Comparison of ENCODE assay signal across 27 cellular contexts in genomic region chr20:50720582-50720981, GRCh38. TPM values are rescaled to one million over a fixed set of nuclear protein-coding genes. Genes with fewer than 3 reads are reported as not detected.
A peak's percentile ranks its signal among the peaks of the same experiment; 100 is the strongest.
DNase-seq lines count a peak whose midpoint lies in the region; ATAC-seq, FAIRE-seq and TF ChIP-seq lines count a peak whose summit lies in the region.
"Had no signal": no experiment of that assay in that cellular context is flagged by ENCODE, and none has a peak within 500 bp of the region (broad histone marks: within the 10 kb centered on the region; RNA-seq: fewer than 3 reads in every experiment).

No MANE protein-coding gene starts in this region.

- H3K36me3 ChIP-seq in HepG2 (replicated peaks in 1 of 2; ENCODE audit: control insufficient read depth in 1 of 2, insufficient read depth in 2 of 2, low read length in 2 of 2): no peaks in the 10 kb centered on the region
- no peaks in the 10 kb centered on the region for H3K36me3 ChIP-seq in right lobe of liver
- no peaks in the 10 kb centered on the region for H3K36me3 ChIP-seq in K562 (ENCODE audit: control insufficient read depth, insufficient read depth, low read length)
- no peaks in the 10 kb centered on the region for H3K36me3 ChIP-seq in mammary epithelial cell (ENCODE audit: insufficient read depth, low read length)
- no peaks in the 10 kb centered on the region for H3K36me3 ChIP-seq in lower lobe of right lung

- TF ChIP-seq CTCF in HepG2 (CRISPR knock-in tag; IDR thresholded peaks at IDR 0.05) (no peak), right lobe of liver (IDR thresholded peaks at IDR 0.05) (no peak), K562 (IDR thresholded peaks at IDR 0.05 in 2 of 3, conservative IDR thresholded peaks at IDR 0.05 in 1 of 3; ENCODE audit: insufficient read depth in 2 of 3, low read depth in 1 of 3, low read length in 3 of 3) (no peak), glutamatergic neuron (IDR thresholded peaks at IDR 0.05; ENCODE audit: partially characterized antibody, unreplicated experiment) (peak; percentile 36), mammary epithelial cell (conservative IDR thresholded peaks at IDR 0.05 in 1 of 2, IDR thresholded peaks at IDR 0.05 in 1 of 2; ENCODE audit: extremely low read depth in 1 of 2, insufficient read depth in 1 of 2, low read depth in 1 of 2, low read length in 2 of 2) (no peak), lower lobe of right lung (IDR thresholded peaks at IDR 0.05) (no peak)

- no peak overlapping the region for H3K4me3 ChIP-seq in HepG2 (replicated peaks in 1 of 3; ENCODE audit: insufficient read depth in 1 of 3, low read depth in 2 of 3, low read length in 3 of 3)
- no peak overlapping the region for H3K4me3 ChIP-seq in right lobe of liver
- H3K4me3 ChIP-seq in K562: no peak overlapping the region
- H3K4me3 ChIP-seq in mammary epithelial cell (replicated peaks in 1 of 3; ENCODE audit: insufficient read depth in 1 of 3, low read depth in 2 of 3, low read length in 3 of 3): no peak overlapping the region
- no peak overlapping the region for H3K4me3 ChIP-seq in lower lobe of right lung

- no peaks in the 10 kb centered on the region for H3K27me3 Mint-ChIP-seq in glutamatergic neuron (ENCODE audit: unreplicated experiment)

- no peak overlapping the region for H3K4me3 Mint-ChIP-seq in glutamatergic neuron (ENCODE audit: unreplicated experiment)
- H3K4me3 Mint-ChIP-seq: CD4-positive, alpha-beta memory T cell had no signal

- no peak for FAIRE-seq in HepG2 (lab: Jason Lieb, UNC)
- FAIRE-seq in K562 (lab: Jason Lieb, UNC): no peak
- FAIRE-seq: A204.1, H54 had no signal

- no peak for TF ChIP-seq POLR2A in HepG2 (IDR thresholded peaks at IDR 0.05; ENCODE audit: insufficient read depth in 1 of 2, low read depth in 2 of 2, low read length in 2 of 2)
- TF ChIP-seq POLR2A in right lobe of liver (IDR thresholded peaks at IDR 0.05): no peak
- TF ChIP-seq POLR2A in K562 (conservative IDR thresholded peaks at IDR 0.05): no peak

- H3K9me3 Mint-ChIP-seq in glutamatergic neuron (ENCODE audit: unreplicated experiment): peaks cover 3% of the 10 kb centered on the region
- H3K9me3 Mint-ChIP-seq: CD4-positive, alpha-beta memory T cell had no signal

- TF ChIP-seq EP300 in HepG2 (IDR thresholded peaks at IDR 0.05; ENCODE audit: low read depth in 2 of 2, low read length in 2 of 2) (no peak), HepG2 (CRISPR knock-in tag; IDR thresholded peaks at IDR 0.05; ENCODE audit: borderline replicate concordance) (no peak), K562 (IDR thresholded peaks at IDR 0.05; ENCODE audit: low read length) (no peak)

- dilution Hi-C loops in mammary epithelial cell (cut with HindIII; ENCODE audit: low sequenced_read_pairs): no loop called here

- no peak for DNase-seq in HepG2 (ENCODE audit: low spot score)
- no peak for DNase-seq in right lobe of liver
- DNase-seq in K562 (ENCODE audit: extremely low read depth in 1 of 4, low spot score in 3 of 4): peak in 1 of 4 experiments; percentile 34
- DNase-seq in glutamatergic neuron: no peak
- DNase-seq in COLO668 (lab: John Stamatoyannopoulos, UW; ENCODE audit: unreplicated experiment): no peak
- DNase-seq in mammary epithelial cell: no peak
- DNase-seq in lower lobe of right lung: no peak
- DNase-seq: AML-193; C1 segment of cervical spinal cord; CD4-positive, alpha-beta memory T cell; DMS 273 treated with DMSO at 0.1 percent for 48 hours; DMS79; EL; GDM1; IMR-90; NCI-H1092; NCI-H1436; NCI-H187; NCI-H2081 treated with DMSO at 0.1 percent for 48 hours; NCI-H2171; NCI-H226; NCI-H510A; NCI-H69; SHP77 treated with DMSO at 0.1 percent for 48 hours had no signal

- intact Hi-C loops in HepG2 (cut with micrococcal nuclease; ENCODE audit: unreplicated experiment): no loop called here
- intact Hi-C loops in right lobe of liver (cut with DNase I): no loop called here
- intact Hi-C loops in K562 (cut with micrococcal nuclease): no loop called here
- intact Hi-C loops in mammary epithelial cell (cut with micrococcal nuclease): no loop called here
- intact Hi-C loops in lower lobe of right lung (cut with DNase I): no loop called here

- H3K9me3 ChIP-seq in HepG2 (ENCODE audit: low read length): no peaks in the 10 kb centered on the region
- no peaks in the 10 kb centered on the region for H3K9me3 ChIP-seq in right lobe of liver
- H3K9me3 ChIP-seq in K562 (replicated peaks; ENCODE audit: control insufficient read depth, insufficient read depth, low read depth, low read length): no peaks in the 10 kb centered on the region
- H3K9me3 ChIP-seq in mammary epithelial cell (replicated peaks; ENCODE audit: insufficient read depth, low read length): no peaks in the 10 kb centered on the region
- H3K9me3 ChIP-seq in lower lobe of right lung: no peaks in the 10 kb centered on the region

- no peaks in the 10 kb centered on the region for H3K79me2 ChIP-seq in HepG2 (ENCODE audit: insufficient read depth, low read length)
- H3K79me2 ChIP-seq in K562 (ENCODE audit: control insufficient read depth, insufficient read depth, low read length): no peaks in the 10 kb centered on the region
- no peaks in the 10 kb centered on the region for H3K79me2 ChIP-seq in mammary epithelial cell (ENCODE audit: insufficient read depth, low read length)

- H3K4me2 ChIP-seq in HepG2 (ENCODE audit: low read depth, low read length): no peak overlapping the region
- no peak overlapping the region for H3K4me2 ChIP-seq in K562 (ENCODE audit: insufficient read depth, low read length)
- no peak overlapping the region for H3K4me2 ChIP-seq in mammary epithelial cell (ENCODE audit: insufficient read depth, low read depth, low read length)

- H3K27ac ChIP-seq in HepG2 (ENCODE audit: extremely low read length, insufficient read depth, low read length) (no peak overlapping the region), right lobe of liver (no peak overlapping the region), K562 (ENCODE audit: extremely low read depth, low read depth, low read length) (no peak overlapping the region), mammary epithelial cell (ENCODE audit: insufficient read depth, low read depth, low read length) (no peak overlapping the region), lower lobe of right lung (no peak overlapping the region)
- H3K27ac ChIP-seq: RWPE1 had no signal

- no peak for TF ChIP-seq RAD21 in HepG2 (CRISPR knock-in tag; IDR thresholded peaks at IDR 0.05)
- no peak for TF ChIP-seq RAD21 in K562 (CRISPR knock-in tag; conservative IDR thresholded peaks at IDR 0.05 in 1 of 2, IDR thresholded peaks at IDR 0.05 in 1 of 2)

- H3K4me1 Mint-ChIP-seq in glutamatergic neuron (ENCODE audit: low read depth, unreplicated experiment): peaks cover 6% of the 10 kb centered on the region
- H3K4me1 Mint-ChIP-seq: CD4-positive, alpha-beta memory T cell had no signal

- no peak overlapping the region for H3K27ac Mint-ChIP-seq in glutamatergic neuron (ENCODE audit: unreplicated experiment)
- H3K27ac Mint-ChIP-seq: CD4-positive, alpha-beta memory T cell had no signal

- no peak overlapping the region for H2AFZ ChIP-seq in HepG2 (ENCODE audit: low read length)
- no peak overlapping the region for H2AFZ ChIP-seq in K562 (ENCODE audit: low read depth, low read length)
- no peak overlapping the region for H2AFZ ChIP-seq in mammary epithelial cell (ENCODE audit: low read depth, low read length)

- H3K9me1 ChIP-seq in K562 (ENCODE audit: control insufficient read depth, insufficient read depth, low read length): no peaks in the 10 kb centered on the region

- no peaks in the 10 kb centered on the region for H3K36me3 Mint-ChIP-seq in glutamatergic neuron (ENCODE audit: unreplicated experiment)
- H3K36me3 Mint-ChIP-seq: CD4-positive, alpha-beta memory T cell had no signal

- BruUV-seq in HepG2 (replicated peaks; lab: Mats Ljungman, UMichigan): no TSS peak
- no TSS peak for BruUV-seq in K562 (replicated peaks; lab: Mats Ljungman, UMichigan)
- no TSS peak for BruUV-seq in mammary epithelial cell (replicated peaks; lab: Mats Ljungman, UMichigan)

- no peaks in the 10 kb centered on the region for H4K20me1 ChIP-seq in HepG2 (ENCODE audit: insufficient read depth, low read length)
- H4K20me1 ChIP-seq in K562 (replicated peaks; ENCODE audit: control insufficient read depth, insufficient read depth, low read length): no peaks in the 10 kb centered on the region
- H4K20me1 ChIP-seq in mammary epithelial cell (ENCODE audit: insufficient read depth, low read length): no peaks in the 10 kb centered on the region

- peaks cover 39% of the 10 kb centered on the region for H3K4me1 ChIP-seq in HepG2 (ENCODE audit: insufficient read depth, low read length)
- H3K4me1 ChIP-seq in right lobe of liver: no peaks in the 10 kb centered on the region
- peaks cover 19 to 21% of the 10 kb centered on the region in 2 experiments; a peak in 4 of 5 replicates for H3K4me1 ChIP-seq in K562 (replicated peaks in 1 of 2; ENCODE audit: control insufficient read depth in 2 of 2, insufficient read depth in 2 of 2, low read length in 2 of 2)
- peaks cover 12% of the 10 kb centered on the region for H3K4me1 ChIP-seq in mammary epithelial cell (ENCODE audit: insufficient read depth, low read length)
- peaks cover 9% of the 10 kb centered on the region for H3K4me1 ChIP-seq in lower lobe of right lung

- no peak for ATAC-seq in HepG2
- ATAC-seq in right lobe of liver: no peak
- no peak for ATAC-seq in K562
- ATAC-seq in lower lobe of right lung: no peak

- CTCF ChIA-PET in HepG2 (lab: Yijun Ruan, JAX; ENCODE audit: low intra/inter-chr PET ratio, low total read pairs): no interaction called here
- CTCF ChIA-PET in K562 (lab: Yijun Ruan, JAX; ENCODE audit: low intra/inter-chr PET ratio): no interaction called here
- CTCF ChIA-PET in mammary epithelial cell (lab: Charles Lee; ENCODE audit: low non-redundant PET): no interaction called here

- in situ Hi-C loops in HepG2 (cut with HindIII; ENCODE audit: extremely low pct_ligation_motif_present, low pct_unique_long_range_greater_than_20kb) (no loop called here), K562 (cut with MboI) (no loop called here), mammary epithelial cell (cut with MboI; ENCODE audit: low sequenced_read_pairs in 2 of 2) (no loop called here)

- H3K9ac ChIP-seq in HepG2 (ENCODE audit: insufficient read depth, low read depth, low read length): no peak overlapping the region
- no peak overlapping the region for H3K9ac ChIP-seq in K562 (ENCODE audit: insufficient read depth in 1 of 2, low read depth in 2 of 2, low read length in 2 of 2)
- H3K9ac ChIP-seq in mammary epithelial cell (ENCODE audit: insufficient read depth, low read length): no peak overlapping the region

- H3K27me3 ChIP-seq in HepG2 (ENCODE audit: control insufficient read depth in 1 of 2, insufficient read depth in 2 of 2, low read length in 2 of 2) (no peaks in the 10 kb centered on the region), right lobe of liver (no peaks in the 10 kb centered on the region), K562 (ENCODE audit: control insufficient read depth in 2 of 2, insufficient read depth in 2 of 2, low read length in 2 of 2) (no peaks in the 10 kb centered on the region), mammary epithelial cell (ENCODE audit: insufficient read depth, low read length) (no peaks in the 10 kb centered on the region), lower lobe of right lung (ENCODE audit: low read depth) (no peaks in the 10 kb centered on the region)

- POLR2A ChIA-PET in HepG2 (lab: Yijun Ruan, JAX) (no interaction called here), K562 (lab: Yijun Ruan, JAX) (interaction anchor here (0.8 to 4.3 kb wide), 2 partner anchors 9 to 12 kb away, joined by 3 to 21 read pairs; partner anchors contain the start of gene PARD6B)

RNA-seq across cellular contexts. Expression of gene PARD6B, which starts 10.8 kb away (rescaled TPM):
- total RNA-seq in HepG2 (2016; rRNA removed; fragmentation: Illumina TruSeq; extraction: Trizol): 22.2 and 26.6 TPM in 2 replicates
- 1.9 TPM in 2 replicates for total RNA-seq in HepG2 (2016; cell fraction: cytosol; rRNA removed; fragmentation: Illumina TruSeq; extraction: Trizol; ENCODE audit: low read depth)
- total RNA-seq in HepG2 (2016; cell fraction: insoluble cytoplasmic fraction; rRNA removed; fragmentation: Illumina TruSeq; extraction: Trizol): 21.4 and 26.1 TPM in 2 replicates
- 10.5 and 11.8 TPM in 2 replicates for total RNA-seq in HepG2 (2016; cell fraction: membrane; rRNA removed; fragmentation: Illumina TruSeq; extraction: Trizol)
- 12.5 and 14.9 TPM in 2 replicates for total RNA-seq in HepG2 (2016; cell fraction: nucleus; rRNA removed; fragmentation: Illumina TruSeq; extraction: Trizol)
- 6.0 and 6.9 TPM in 2 replicates for polyA plus RNA-seq in HepG2 (2011; rRNA removed)
- 2.8 and 4.1 TPM in 2 replicates for polyA plus RNA-seq in HepG2 (2011; cell fraction: cytosol; rRNA removed)
- polyA plus RNA-seq in HepG2 (2011; cell fraction: nucleus; rRNA removed): 2.6 and 3.1 TPM in 2 replicates
- polyA plus RNA-seq in HepG2 (2012): 4.6 and 4.9 TPM in 2 replicates
- 0.35 and 0.57 TPM in 2 replicates for polyA plus RNA-seq in HepG2 (2016; cell fraction: cytosol; fragmentation: Illumina TruSeq; extraction: Trizol; ENCODE audit: low read depth)
- 8.8 and 9.1 TPM in 2 replicates for polyA plus RNA-seq in HepG2 (2016; cell fraction: insoluble cytoplasmic fraction; fragmentation: Illumina TruSeq; extraction: Trizol; ENCODE audit: low read depth)
- 2.6 and 2.7 TPM in 2 replicates for polyA plus RNA-seq in HepG2 (2016; cell fraction: membrane; fragmentation: Illumina TruSeq; extraction: Trizol; ENCODE audit: low read depth)
- 13.0 and 13.3 TPM in 2 replicates for polyA plus RNA-seq in HepG2 (2016; cell fraction: nucleus; fragmentation: Illumina TruSeq; extraction: Trizol; ENCODE audit: insufficient read depth, low read depth)
- polyA minus RNA-seq in HepG2 (2011; rRNA and poly(A)+ RNA removed; ENCODE audit: low replicate concordance): 3.1 and 8.3 TPM in 2 replicates
- 22.0 and 24.4 TPM in 2 replicates for polyA minus RNA-seq in HepG2 (2011; cell fraction: cytosol; rRNA and poly(A)+ RNA removed)
- polyA minus RNA-seq in HepG2 (2011; cell fraction: nucleus; rRNA and poly(A)+ RNA removed): 10.6 and 14.4 TPM in 2 replicates
- total RNA-seq in right lobe of liver: 10 to 100 TPM in 2 of 6 experiments, 1 to 10 TPM in 4; 6.6 to 11.1 (median 8.5) TPM
- 9.8 and 24.9 TPM in 2 replicates for total RNA-seq in K562 (2011; cell fraction: chromatin; rRNA removed; ENCODE audit: low replicate concordance)
- total RNA-seq in K562 (2011; cell fraction: nucleolus; rRNA removed): 5.3 and 6.2 TPM in 2 replicates
- 12.7 and 15.3 TPM in 2 replicates for total RNA-seq in K562 (2011; cell fraction: nucleoplasm; rRNA removed)
- total RNA-seq in K562 (2014; rRNA removed): 5.5 and 5.9 TPM in 2 replicates
- 10.4 and 12.7 TPM in 2 replicates for total RNA-seq in K562 (2014; rRNA removed; fragmentation: Illumina TruSeq; extraction: Trizol)
- 9.0 and 9.8 TPM in 2 replicates for total RNA-seq in K562 (2015; rRNA removed; fragmentation: Illumina TruSeq; extraction: Trizol)
- 12.0 and 12.3 TPM in 2 replicates for total RNA-seq in K562 (2021)
- polyA plus RNA-seq in K562 (2011; rRNA removed): 4.5 and 5.3 TPM in 2 replicates
- 1.5 and 2.7 TPM in 2 replicates for polyA plus RNA-seq in K562 (2011; cell fraction: cytosol; rRNA removed)
- polyA plus RNA-seq in K562 (2011; cell fraction: nucleus; rRNA removed): 1.9 and 2.6 TPM in 2 replicates
- polyA plus RNA-seq in K562 (2012): 0.96 and 1.2 TPM in 2 replicates
- polyA plus RNA-seq in K562 (2014; fragmentation: Illumina TruSeq; extraction: Trizol): 1.7 and 2.5 TPM in 2 replicates
- 1 to 10 TPM; 2.7 to 7.4 TPM for polyA plus RNA-seq in K562 (2014; fragmentation: Nextera tagmentation; extraction: Ambion mirVana)
- 2.5 and 2.6 TPM in 2 replicates for polyA plus RNA-seq in K562 (2014; rRNA removed)
- 10.1 and 10.3 TPM in 2 replicates for polyA minus RNA-seq in K562 (2011; rRNA and poly(A)+ RNA removed)
- polyA minus RNA-seq in K562 (2011; cell fraction: cytosol; rRNA and poly(A)+ RNA removed): 5.6 and 5.7 TPM in 2 replicates
- polyA minus RNA-seq in K562 (2011; cell fraction: nucleus; rRNA and poly(A)+ RNA removed): 2.2 and 3.1 TPM in 2 replicates
- total RNA-seq in glutamatergic neuron (ENCODE audit: unreplicated experiment): 4.0 TPM
- 1 to 10 TPM; 5.6 to 7.7 TPM for total RNA-seq in mammary epithelial cell
- polyA plus RNA-seq in mammary epithelial cell: 1.5 TPM
- 4.8 TPM for polyA minus RNA-seq in mammary epithelial cell
- total RNA-seq in lower lobe of right lung: 32.5 TPM

RNA-seq across cellular contexts. Expression of gene RIPOR3, which starts 29.2 kb away (rescaled TPM):
- not detected in 2 replicates for total RNA-seq in HepG2 (2016; rRNA removed; fragmentation: Illumina TruSeq; extraction: Trizol)
- total RNA-seq in HepG2 (2016; cell fraction: cytosol; rRNA removed; fragmentation: Illumina TruSeq; extraction: Trizol; ENCODE audit: low read depth): not detected in 2 replicates
- not detected in 2 replicates for total RNA-seq in HepG2 (2016; cell fraction: insoluble cytoplasmic fraction; rRNA removed; fragmentation: Illumina TruSeq; extraction: Trizol)
- total RNA-seq in HepG2 (2016; cell fraction: membrane; rRNA removed; fragmentation: Illumina TruSeq; extraction: Trizol): not detected in 2 replicates
- total RNA-seq in HepG2 (2016; cell fraction: nucleus; rRNA removed; fragmentation: Illumina TruSeq; extraction: Trizol): not detected in 2 replicates
- 0.18 and 0.26 TPM in 2 replicates for polyA plus RNA-seq in HepG2 (2011; rRNA removed)
- polyA plus RNA-seq in HepG2 (2011; cell fraction: cytosol; rRNA removed): 0.05 TPM in 2 replicates
- 1.9 and 2.1 TPM in 2 replicates for polyA plus RNA-seq in HepG2 (2011; cell fraction: nucleus; rRNA removed)
- 0.11 and 0.36 TPM in 2 replicates for polyA plus RNA-seq in HepG2 (2012)
- not detected in 2 replicates for polyA plus RNA-seq in HepG2 (2016; cell fraction: cytosol; fragmentation: Illumina TruSeq; extraction: Trizol; ENCODE audit: low read depth)
- not detected in 2 replicates for polyA plus RNA-seq in HepG2 (2016; cell fraction: insoluble cytoplasmic fraction; fragmentation: Illumina TruSeq; extraction: Trizol; ENCODE audit: low read depth)
- polyA plus RNA-seq in HepG2 (2016; cell fraction: membrane; fragmentation: Illumina TruSeq; extraction: Trizol; ENCODE audit: low read depth): not detected in 2 replicates
- polyA plus RNA-seq in HepG2 (2016; cell fraction: nucleus; fragmentation: Illumina TruSeq; extraction: Trizol; ENCODE audit: insufficient read depth, low read depth): 0.13 TPM in 1 of 2 replicates, not detected in the other
- polyA minus RNA-seq in HepG2 (2011; rRNA and poly(A)+ RNA removed; ENCODE audit: low replicate concordance): 0.42 TPM in 1 of 2 replicates, not detected in the other
- not detected in 2 replicates for polyA minus RNA-seq in HepG2 (2011; cell fraction: cytosol; rRNA and poly(A)+ RNA removed)
- polyA minus RNA-seq in HepG2 (2011; cell fraction: nucleus; rRNA and poly(A)+ RNA removed): 0.37 and 0.52 TPM in 2 replicates
- 10 to 100 TPM in 2 of 6 experiments, 1 to 10 TPM in 4; 4.8 to 13.8 (median 8.9) TPM for total RNA-seq in right lobe of liver
- total RNA-seq in K562 (2011; cell fraction: chromatin; rRNA removed; ENCODE audit: low replicate concordance): 220 and 451 TPM in 2 replicates
- total RNA-seq in K562 (2011; cell fraction: nucleolus; rRNA removed): 258 and 278 TPM in 2 replicates
- 187 and 217 TPM in 2 replicates for total RNA-seq in K562 (2011; cell fraction: nucleoplasm; rRNA removed)
- total RNA-seq in K562 (2014; rRNA removed): 22.3 and 28.3 TPM in 2 replicates
- 9.2 and 15.5 TPM in 2 replicates for total RNA-seq in K562 (2014; rRNA removed; fragmentation: Illumina TruSeq; extraction: Trizol)
- total RNA-seq in K562 (2015; rRNA removed; fragmentation: Illumina TruSeq; extraction: Trizol): 12.8 and 13.3 TPM in 2 replicates
- 43.3 and 46.1 TPM in 2 replicates for total RNA-seq in K562 (2021)
- polyA plus RNA-seq in K562 (2011; rRNA removed): 48.8 and 65.1 TPM in 2 replicates
- polyA plus RNA-seq in K562 (2011; cell fraction: cytosol; rRNA removed): 23.4 and 24.4 TPM in 2 replicates
- 468 and 642 TPM in 2 replicates for polyA plus RNA-seq in K562 (2011; cell fraction: nucleus; rRNA removed)
- polyA plus RNA-seq in K562 (2012): 23.3 and 29.2 TPM in 2 replicates
- polyA plus RNA-seq in K562 (2014; fragmentation: Illumina TruSeq; extraction: Trizol): 21.4 and 23.4 TPM in 2 replicates
- 1 to 10 TPM; 3.3 to 3.8 TPM for polyA plus RNA-seq in K562 (2014; fragmentation: Nextera tagmentation; extraction: Ambion mirVana)
- 62.7 and 66.4 TPM in 2 replicates for polyA plus RNA-seq in K562 (2014; rRNA removed)
- polyA minus RNA-seq in K562 (2011; rRNA and poly(A)+ RNA removed): 12.5 and 15.4 TPM in 2 replicates
- 15.8 and 20.2 TPM in 2 replicates for polyA minus RNA-seq in K562 (2011; cell fraction: cytosol; rRNA and poly(A)+ RNA removed)
- polyA minus RNA-seq in K562 (2011; cell fraction: nucleus; rRNA and poly(A)+ RNA removed): 65.3 and 73.8 TPM in 2 replicates
- not detected for total RNA-seq in glutamatergic neuron (ENCODE audit: unreplicated experiment)
- total RNA-seq in mammary epithelial cell: under 1 TPM in 1 of 2 donors, not detected in 1; under 0.01 TPM
- not detected for polyA plus RNA-seq in mammary epithelial cell
- not detected for polyA minus RNA-seq in mammary epithelial cell
- 11.0 TPM for total RNA-seq in lower lobe of right lung
- total RNA-seq: CD4-positive, alpha-beta memory T cell had no signal

Comparison
In these comparisons a context has a peak if more than half of its experiments do, and no peak if none do; other contexts are left out.
1. Of the 241 proteins assayed by ChIP-seq in both HepG2 and K562: peak only in HepG2: none; only in K562: ADNP, CHD4, HDAC2, KDM1A, PHF20 and ZNF121; in both: none; in neither: 235.